ENCODE assay signal across 16 cellular contexts in the genomic region with DNA sequence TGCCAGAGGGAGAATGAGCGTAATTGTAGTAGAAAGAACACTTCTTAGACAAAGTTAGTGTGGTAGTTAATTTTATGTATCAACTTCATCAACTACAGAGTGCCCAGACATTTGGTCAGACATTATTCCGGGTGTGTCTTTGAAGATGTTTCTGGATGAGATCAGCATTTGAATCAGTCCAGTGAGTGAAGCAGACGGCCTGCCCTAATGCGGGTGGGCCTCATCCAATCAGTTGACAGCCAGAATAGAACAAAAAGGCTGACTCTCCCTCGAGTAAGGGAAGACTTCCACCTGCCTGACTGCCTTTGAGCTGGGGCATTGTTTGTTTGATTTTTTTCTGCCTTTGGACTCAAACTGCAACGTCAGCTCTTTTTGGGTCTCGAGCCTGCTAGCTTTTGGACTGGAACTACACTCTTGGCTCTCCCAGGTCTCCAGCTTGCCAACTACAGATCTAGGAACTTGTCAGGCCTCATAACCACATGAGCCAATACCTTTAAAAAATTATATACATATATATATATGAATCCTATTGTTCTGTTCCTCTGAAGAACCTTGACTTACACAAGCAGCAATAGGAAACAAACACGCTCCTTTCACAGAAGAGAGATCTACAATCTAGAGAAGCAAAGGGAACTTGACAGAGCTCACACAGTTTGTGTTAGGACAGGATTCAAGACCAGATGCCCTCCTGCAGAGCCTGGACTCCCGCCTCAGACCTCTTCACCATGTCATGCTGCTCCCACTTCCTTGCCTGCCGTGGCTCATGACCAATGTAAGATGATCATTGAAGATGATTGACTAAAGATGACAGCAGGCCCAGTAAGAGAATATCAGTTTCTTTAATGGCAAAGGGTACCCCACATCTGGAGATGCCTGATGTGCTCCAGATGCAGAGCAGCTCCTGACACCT.
"Had no signal": no experiment of that assay in that cellular context is flagged by ENCODE, and none has a peak within 500 bp of the region (broad histone marks: within the 10 kb centered on the region; RNA-seq: fewer than 3 reads in every experiment).

No MANE protein-coding gene starts in this region.

- H3K9me3 ChIP-seq: adrenal gland, breast epithelium, esophagus squamous epithelium, right atrium auricular region, tibial artery had no signal

- H3K4me3 ChIP-seq: adrenal gland, breast epithelium, esophagus squamous epithelium, lung, right atrium auricular region, tibial artery had no signal

- H3K27ac ChIP-seq: adrenal gland, breast epithelium, esophagus squamous epithelium, right atrium auricular region, tibial artery had no signal

- ATAC-seq: activated CD4-positive, alpha-beta T cell treated with anti-CD3 and anti-CD28 coated beads for 36 hours; activated naive CD4-positive, alpha-beta T cell treated with anti-CD3 and anti-CD28 coated beads, Interleukin-2, amount 50 U/mL, for 72 hours; left cardiac atrium had no signal

- DNase-seq: activated CD4-positive, alpha-beta T cell treated with anti-CD3 and anti-CD28 coated beads for 36 hours; activated CD4-positive, alpha-beta T cell treated with anti-CD3 and anti-CD28 coated beads, Interleukin-2, amount 50 U/mL, for 48 hours; activated gamma-delta T cell; adrenal gland; effector CD8-positive, alpha-beta T cell; esophagus squamous epithelium; left cardiac atrium; midbrain; stimulated activated CD4-positive, alpha-beta T cell treated with anti-CD3 and anti-CD28 coated beads, Interleukin-2, amount 100 ng/mL, for 24 hours; stimulated activated naive CD4-positive, alpha-beta T cell treated with Interleukin-2 at 50 U/mL for 16 hours; T-helper 1 cell; tibial artery had no signal

- H3K36me3 ChIP-seq: adrenal gland, breast epithelium, esophagus squamous epithelium, right atrium auricular region, tibial artery had no signal

- H3K4me1 ChIP-seq: adrenal gland, breast epithelium, esophagus squamous epithelium, right atrium auricular region, tibial artery had no signal

- H3K27me3 ChIP-seq: adrenal gland, breast epithelium, esophagus squamous epithelium, right atrium auricular region had no signal
